In genomic region chr6:13487122-13488014, GRCh38 we compare ENCODE assay signal across 8 cellular contexts. TPM values are rescaled to one million over a fixed set of nuclear protein-coding genes. Genes with fewer than 3 reads are reported as not detected.
DNase-seq lines count a peak whose midpoint lies in the region; ATAC-seq and TF ChIP-seq lines count a peak whose summit lies in the region.

TSS of gene GFOD1 (minus strand) at chr6:13487600. CDS start at chr6:13486890, 710 bp downstream.

- H3K4me3 ChIP-seq in DOHH2 (ENCODE audit: low read length) (peak within 1 kb of the TSS; percentile 88), stomach (peak within 1 kb of the TSS; percentile 74 to 92 (median 86))

- H3K36me3 Mint-ChIP-seq in nephron progenitor cell (ENCODE audit: low read depth) = no peaks in the 10 kb centered on the region

- TF ChIP-seq CTCF in DOHH2 (IDR thresholded peaks at IDR 0.05; ENCODE audit: low read depth, low read length, poor library complexity, severe bottlenecking) (peak; percentile 11), RWPE1 (conservative IDR thresholded peaks at IDR 0.05; ENCODE audit: low read depth) (no peak), nephron progenitor cell (IDR thresholded peaks at IDR 0.05) (no peak), stomach (IDR thresholded peaks at IDR 0.05) (peak in 1 of 7 experiments; percentile 17)

- peak within 1 kb of the TSS; percentile 97 for H3K4me2 ChIP-seq in DOHH2 (ENCODE audit: low read length)

- CTCF ChIA-PET in RWPE1 (lab: Yijun Ruan, JAX) = interaction anchor here (2.6 kb wide), 1 partner anchor 88 kb away, joined by 11 read pairs; the partner anchor contains the start of gene SIRT5

- 0 to 1% (median 0%) methylated on average over 20 to 106 of the region's 109 CpGs for WGBS in stomach, 5 donors

- peaks cover 30% of the 10 kb centered on the region for H3K79me2 ChIP-seq in DOHH2 (ENCODE audit: control insufficient read depth, low read length)

- H3K4me3 Mint-ChIP-seq in nephron progenitor cell = peak within 1 kb of the TSS; percentile 94

- H4K20me1 ChIP-seq in DOHH2 (ENCODE audit: control insufficient read depth, insufficient read depth, low read depth, low read length) = no peaks in the 10 kb centered on the region

- no peaks in the 10 kb centered on the region for H3F3A ChIP-seq in DOHH2 (ENCODE audit: control insufficient read depth, insufficient read depth)

- DNase-seq in RWPE1 (ENCODE audit: low spot score) (peak; percentile 90), fibroblast of the conjunctiva (ENCODE audit: low read depth) (peak; percentile 57), nephron progenitor cell (peak; percentile 87), stomach (peak; percentile 86)
- peak; percentile 91 for DNase-seq in activated effector memory CD4-positive, alpha-beta T cell treated with anti-CD3 and anti-CD28 coated beads, Interleukin-2, amount 50 U/mL, for 16 hours

- POLR2A ChIA-PET in RWPE1 (lab: Yijun Ruan, JAX; ENCODE audit: low non-redundant PET) = interaction anchor here (1.7 kb wide), 1 partner anchor 88 kb away, joined by 3 read pairs; no protein-coding TSS in a partner anchor

- TF ChIP-seq POLR2A in stomach (IDR thresholded peaks at IDR 0.05) = peak in 2 of 4 donors; percentile 31 to 33

- no peaks in the 10 kb centered on the region for H3K9me3 Mint-ChIP-seq in nephron progenitor cell

- TF ChIP-seq EP300 in stomach (IDR thresholded peaks at IDR 0.05) = no peak

- 0 out of 2 replicates have a peak within 1 kb of the TSS, but pooled peaks have one; percentile 30 for H3K27ac ChIP-seq in DOHH2 (ENCODE audit: low read depth, low read length)
- peak within 1 kb of the TSS; percentile 32 for H3K27ac ChIP-seq in KOPT-K1 (ENCODE audit: low read depth, low read length, poor library complexity, severe bottlenecking)
- peak within 1 kb of the TSS; percentile 92 for H3K27ac ChIP-seq in RWPE1
- H3K27ac ChIP-seq in stomach = peak within 1 kb of the TSS; percentile 85 to 94 (median 89)

- no peak within 1 kb of the TSS for H3K27ac Mint-ChIP-seq in nephron progenitor cell

- H3K4me1 Mint-ChIP-seq in nephron progenitor cell = peaks cover 32% of the 10 kb centered on the region

- intact Hi-C loops in stomach (cut with DNase I; ENCODE audit: low total_unique reads) = no loop called here

- H3K9me3 ChIP-seq in DOHH2 (ENCODE audit: control insufficient read depth, insufficient read depth, low read length) (no peaks in the 10 kb centered on the region), KOPT-K1 (ENCODE audit: insufficient read depth, low read length, poor library complexity, severe bottlenecking) (no peaks in the 10 kb centered on the region), stomach (no peaks in the 10 kb centered on the region)

- H3K4me1 ChIP-seq in DOHH2 (ENCODE audit: control insufficient read depth, low read length) (peaks cover 30% of the 10 kb centered on the region), stomach (peaks cover 18 to 55% (median 43%) of the 10 kb centered on the region in 4 donors)

- no peaks in the 10 kb centered on the region for H3K9me2 ChIP-seq in DOHH2 (replicated peaks; ENCODE audit: control insufficient read depth, low read length)

- H3K27me3 Mint-ChIP-seq in nephron progenitor cell (ENCODE audit: low read depth, poor library complexity) = peaks cover 52% of the 10 kb centered on the region

- H3K27me3 ChIP-seq in DOHH2 (ENCODE audit: control insufficient read depth, low read length) (peaks cover 22% of the 10 kb centered on the region), stomach (no peaks in the 10 kb centered on the region)

- peak; percentile 72 for ATAC-seq in GM21786 (IDR thresholded peaks at IDR 0.05; ENCODE audit: unreplicated experiment)

- no peaks in the 10 kb centered on the region for H3K36me3 ChIP-seq in DOHH2 (ENCODE audit: control insufficient read depth, low read length)
- H3K36me3 ChIP-seq in KOPT-K1 (ENCODE audit: insufficient read depth, low read length) = no peaks in the 10 kb centered on the region
- H3K36me3 ChIP-seq in stomach = no peaks in the 10 kb centered on the region

RNA-seq across cellular contexts. Expression of gene GFOD1, which starts in this region (rescaled TPM):
- total RNA-seq in stomach = 10 to 100 TPM in 4 of 5 donors, 1 to 10 TPM in 1; 7.6 to 29.4 (median 17.1) TPM
- 1 to 10 TPM in 2 of 3 donors, under 1 TPM in 1; 0.76 to 5.3 (median 1.1) TPM for polyA plus RNA-seq in stomach

Comparison
In these comparisons a context has a peak if more than half of its experiments do, and no peak if none do; other contexts are left out.
1. Peak in every context shown above with its lines: DNase-seq, ATAC-seq, H3K4me3 ChIP-seq and H3K27ac ChIP-seq.
2. H3K27ac ChIP-seq: peak in every context shown above with its lines; median percentile 92 in RWPE1; 89 in stomach; 32 in KOPT-K1; 30 in DOHH2.